In the genomic region with DNA sequence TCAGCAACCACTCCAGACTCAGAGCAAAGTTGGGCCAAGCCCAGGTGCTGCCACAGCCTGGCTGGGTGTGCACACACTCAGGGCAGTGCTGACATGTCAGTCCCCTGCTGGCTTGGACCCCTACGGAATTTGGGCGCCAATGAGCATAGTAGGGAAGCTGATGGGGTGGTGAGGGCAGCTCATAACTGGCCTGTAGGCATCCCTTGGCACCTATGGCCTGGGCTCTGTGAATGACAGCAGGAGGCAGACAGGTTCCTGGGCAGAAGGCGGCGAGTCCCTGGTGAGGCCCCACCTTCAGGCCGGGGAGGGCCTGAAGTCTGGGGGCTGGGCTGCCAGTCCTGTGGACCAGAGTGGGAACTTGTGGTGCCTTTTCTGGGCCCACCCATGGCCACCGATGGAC, we compare ENCODE assay signal across 11 cellular contexts. TPM values are rescaled to one million over a fixed set of nuclear protein-coding genes. Genes with fewer than 3 reads are reported as not detected.
"Had no signal": no experiment of that assay in that cellular context is flagged by ENCODE, and none has a peak within 500 bp of the region (broad histone marks: within the 10 kb centered on the region; RNA-seq: fewer than 3 reads in every experiment).

No MANE protein-coding gene starts in this region.

- H3K4me1 Mint-ChIP-seq: GM23338, H9 had no signal

- H3K9me3 Mint-ChIP-seq: GM23338, HFFc6 had no signal

- H3K4me3 Mint-ChIP-seq: GM23338, H9, HFFc6 had no signal

- H3K4me1 ChIP-seq: HAP-1 had no signal

- H3K4me3 ChIP-seq: GM23248, GM23338, HAP-1 had no signal

- H3K27ac ChIP-seq: GM23248 had no signal

- ATAC-seq: GM23338, HCT116 had no signal

- DNase-seq: GM23248, GOT3, H7, H9, HCEC 1CT, HFFc6 had no signal

- H3K9me3 ChIP-seq: HAP-1 had no signal

- H3K36me3 ChIP-seq: HAP-1 had no signal

RNA-seq across cellular contexts. Expression of gene HSFX2, which starts 52.4 kb away (rescaled TPM):
- total RNA-seq: GM23338, H1, H4, H9 had no signal
